Comparison of ENCODE assay signal across 17 cellular contexts in genomic region chr2:61396005-61396404, GRCh38.
"Had no signal": no experiment of that assay in that cellular context is flagged by ENCODE, and none has a peak within 500 bp of the region (broad histone marks: within the 10 kb centered on the region; RNA-seq: fewer than 3 reads in every experiment).

No MANE protein-coding gene starts in this region.

- ATAC-seq: left lung had no signal

- DNase-seq: activated CD4-positive, CD25-positive, alpha-beta regulatory T cell treated with anti-CD3 and anti-CD28 coated beads, Interleukin-2, amount 50 U/mL, for 72 hours; anterior cingulate cortex; brain microvascular endothelial cell; effector memory CD4-positive, alpha-beta T cell; hypothalamus; kidney; left lung; mammary epithelial cell; sigmoid colon; spleen; stimulated activated CD4-positive, alpha-beta T cell treated with anti-CD3 and anti-CD28 coated beads, Interleukin-1b, Interleukin-23, amount 100 ng/mL, for 48 hours; stomach; T-helper 9 cell; testis had no signal

- H3K27me3 Mint-ChIP-seq: dendritic cell treated with granulocyte-macrophage colony-stimulating factor and Interleukin-4, amounts not matched to agents 40 ng/mL and 50 ng/mL, for 4 days had no signal

- H3K27ac ChIP-seq: brain microvascular endothelial cell, left lung, parathyroid adenoma, sigmoid colon, spleen, stomach, testis had no signal

- H3K9ac ChIP-seq: parathyroid adenoma had no signal

- H3K4me3 ChIP-seq: left lung, sigmoid colon, spleen, stomach, testis had no signal

- H3K9me3 Mint-ChIP-seq: activated T-helper 1 cell treated with anti-CD3 and anti-CD28 coated beads, Interleukin-12 subunit alpha, Interleukin-12 subunit beta, Interleukin-2, Interleukin-4 antibody, amounts not matched to agents 30 ng/mL and 10 ng/mL and 1 ng/mL, durations not matched to agents 14 hours and 24 hours and 36 hours; dendritic cell treated with granulocyte-macrophage colony-stimulating factor and Interleukin-4, amounts not matched to agents 40 ng/mL and 50 ng/mL, for 4 days had no signal

- H3K4me1 ChIP-seq: left lung, parathyroid adenoma, sigmoid colon, spleen, stomach, testis had no signal

- H3K27ac Mint-ChIP-seq: activated T-helper 1 cell treated with anti-CD3 and anti-CD28 coated beads, Interleukin-12 subunit alpha, Interleukin-12 subunit beta, Interleukin-2, Interleukin-4 antibody, amounts not matched to agents 30 ng/mL and 10 ng/mL and 1 ng/mL, durations not matched to agents 14 hours and 24 hours and 36 hours; dendritic cell treated with granulocyte-macrophage colony-stimulating factor and Interleukin-4, amounts not matched to agents 40 ng/mL and 50 ng/mL, for 4 days had no signal

- H3K9me3 ChIP-seq: left lung, sigmoid colon, spleen, stomach, testis had no signal

- H3K27me3 ChIP-seq: brain microvascular endothelial cell, left lung, sigmoid colon, spleen, stomach, testis had no signal

- FAIRE-seq: kidney had no signal

- H3K4me3 Mint-ChIP-seq: activated T-helper 1 cell treated with anti-CD3 and anti-CD28 coated beads, Interleukin-12 subunit alpha, Interleukin-12 subunit beta, Interleukin-2, Interleukin-4 antibody, amounts not matched to agents 30 ng/mL and 10 ng/mL and 1 ng/mL, durations not matched to agents 14 hours and 24 hours and 36 hours; dendritic cell treated with granulocyte-macrophage colony-stimulating factor and Interleukin-4, amounts not matched to agents 40 ng/mL and 50 ng/mL, for 4 days had no signal

- H2AFZ ChIP-seq: parathyroid adenoma had no signal
